ENCODE assay signal across 18 cellular contexts in genomic region chr12:123942911-123943648, GRCh38. TPM values are rescaled to one million over a fixed set of nuclear protein-coding genes. Genes with fewer than 3 reads are reported as not detected.
DNase-seq lines count a peak whose midpoint lies in the region; ATAC-seq and TF ChIP-seq lines count a peak whose summit lies in the region.
"Had no signal": no experiment of that assay in that cellular context is flagged by ENCODE, and none has a peak within 500 bp of the region (broad histone marks: within the 10 kb centered on the region; RNA-seq: fewer than 3 reads in every experiment).

No MANE protein-coding gene starts in this region.

- POLR2A ChIA-PET in CD4-positive, alpha-beta memory T cell (lab: Charles Lee; ENCODE audit: partially characterized antibody) = no interaction called here

- intact Hi-C loops in CD4-positive, alpha-beta memory T cell (cut with micrococcal nuclease) = no loop called here

- H3K36me3 Mint-ChIP-seq in brain = peaks cover 50% of the 10 kb centered on the region
- peaks cover 30 to 41% of the 10 kb centered on the region in 2 donors for H3K36me3 Mint-ChIP-seq in CD4-positive, alpha-beta memory T cell

- no peaks in the 10 kb centered on the region for H3K9me3 Mint-ChIP-seq in brain
- H3K9me3 Mint-ChIP-seq in CD4-positive, alpha-beta memory T cell = peaks cover 0 to 8% (median 0%) of the 10 kb centered on the region in 8 donors
- H3K9me3 Mint-ChIP-seq: activated CD4-positive, alpha-beta memory T cell treated with anti-CD3 and anti-CD28 coated beads, Interleukin-2, amount 10 ng/mL, durations not matched to agents 7 days and 5 days; activated T-helper 1 cell treated with anti-CD3 and anti-CD28 coated beads, Interleukin-12 subunit alpha, Interleukin-12 subunit beta, Interleukin-2, Interleukin-4 antibody, amounts not matched to agents 30 ng/mL and 10 ng/mL and 1 ng/mL, durations not matched to agents 14 hours and 24 hours and 36 hours; natural killer cell had no signal

- H3K27me3 Mint-ChIP-seq in brain = no peaks in the 10 kb centered on the region
- H3K27me3 Mint-ChIP-seq in CD4-positive, alpha-beta memory T cell = no peaks in the 10 kb centered on the region
- H3K27me3 Mint-ChIP-seq: activated CD4-positive, alpha-beta memory T cell treated with anti-CD3 and anti-CD28 coated beads, Interleukin-2, amount 10 ng/mL, durations not matched to agents 7 days and 5 days had no signal

- CTCF ChIA-PET in CD4-positive, alpha-beta memory T cell (lab: Charles Lee; ENCODE audit: partially characterized antibody) = no interaction called here

- peak overlapping the region in 3 of 5 experiments; percentile 3 to 69 (median 60) for H3K27ac Mint-ChIP-seq in brain
- no peak overlapping the region for H3K27ac Mint-ChIP-seq in CD4-positive, alpha-beta memory T cell
- H3K27ac Mint-ChIP-seq: activated CD4-positive, alpha-beta memory T cell treated with anti-CD3 and anti-CD28 coated beads, Interleukin-2, amount 10 ng/mL, durations not matched to agents 7 days and 5 days; activated T-helper 1 cell treated with anti-CD3 and anti-CD28 coated beads, Interleukin-12 subunit alpha, Interleukin-12 subunit beta, Interleukin-2, Interleukin-4 antibody, amounts not matched to agents 30 ng/mL and 10 ng/mL and 1 ng/mL, durations not matched to agents 14 hours and 24 hours and 36 hours; natural killer cell had no signal

- H3K9me3 ChIP-seq in CD4-positive, alpha-beta memory T cell (ENCODE audit: control insufficient read depth in 1 of 2, low read length in 2 of 2) = no peaks in the 10 kb centered on the region
- H3K9me3 ChIP-seq: psoas muscle had no signal

- H3K4me1 ChIP-seq in CD4-positive, alpha-beta memory T cell (ENCODE audit: insufficient read depth, low read length) = peaks cover 7% of the 10 kb centered on the region
- H3K4me1 ChIP-seq: psoas muscle had no signal

- TF ChIP-seq CTCF in brain (conservative IDR thresholded peaks at IDR 0.05) (no peak), fibroblast of villous mesenchyme (IDR thresholded peaks at IDR 0.05; ENCODE audit: insufficient read depth, low read depth, low read length) (no peak)

- H3K4me1 Mint-ChIP-seq in brain = peaks cover 28% of the 10 kb centered on the region
- H3K4me1 Mint-ChIP-seq in CD4-positive, alpha-beta memory T cell = peaks cover 16 to 22% (median 17%) of the 10 kb centered on the region in 4 donors

- no peak for ATAC-seq in GM18511 (IDR thresholded peaks at IDR 0.05; ENCODE audit: unreplicated experiment)
- ATAC-seq: natural killer cell, psoas muscle had no signal

- no peak overlapping the region for H3K4me3 ChIP-seq in fibroblast of villous mesenchyme (ENCODE audit: low read depth, low read length)
- no peak overlapping the region for H3K4me3 ChIP-seq in CD4-positive, alpha-beta memory T cell (ENCODE audit: low read length in 2 of 2)
- H3K4me3 ChIP-seq: PC-9, psoas muscle, SK-N-MC had no signal

- peaks cover 19% of the 10 kb centered on the region for H3K36me3 ChIP-seq in CD4-positive, alpha-beta memory T cell (ENCODE audit: insufficient read depth, low read length)

- H3K27ac ChIP-seq in temporal lobe (ENCODE audit: low read depth, low read length) = peak overlapping the region; percentile 47
- no peak overlapping the region for H3K27ac ChIP-seq in CD4-positive, alpha-beta memory T cell (ENCODE audit: low read depth, low read length)
- H3K27ac ChIP-seq: 22Rv1, PC-9, psoas muscle, SK-N-MC had no signal

- peak; percentile 26 for DNase-seq in activated CD8-positive, alpha-beta memory T cell treated with anti-CD3 and anti-CD28 coated beads for 24 hours
- DNase-seq in activated CD8-positive, alpha-beta memory T cell treated with anti-CD3 and anti-CD28 coated beads, Interleukin-2, amount 50 U/mL, for 4 hours = no peak
- DNase-seq in fibroblast of villous mesenchyme (ENCODE audit: low read depth) (peak; percentile 20), NCI-H345 treated with DMSO at 0.1 percent for 48 hours (lab: John Stamatoyannopoulos, UW; ENCODE audit: unreplicated experiment) (no peak)
- no peak for DNase-seq in CD4-positive, alpha-beta memory T cell
- DNase-seq: activated CD4-positive, alpha-beta memory T cell treated with anti-CD3 and anti-CD28 coated beads, Interleukin-2, amount 10 ng/mL, durations not matched to agents 7 days and 5 days; foreskin melanocyte; natural killer cell; NCI-H1930; NCI-H526 treated with DMSO at 0.1 percent for 48 hours; PC-9; psoas muscle had no signal

- H3K27me3 ChIP-seq in CD4-positive, alpha-beta memory T cell (ENCODE audit: insufficient read depth, low read length) = no peaks in the 10 kb centered on the region

- no peak overlapping the region for H3K4me3 Mint-ChIP-seq in brain
- H3K4me3 Mint-ChIP-seq in CD4-positive, alpha-beta memory T cell = no peak overlapping the region
- H3K4me3 Mint-ChIP-seq: activated CD4-positive, alpha-beta memory T cell treated with anti-CD3 and anti-CD28 coated beads, Interleukin-2, amount 10 ng/mL, durations not matched to agents 7 days and 5 days; activated T-helper 1 cell treated with anti-CD3 and anti-CD28 coated beads, Interleukin-12 subunit alpha, Interleukin-12 subunit beta, Interleukin-2, Interleukin-4 antibody, amounts not matched to agents 30 ng/mL and 10 ng/mL and 1 ng/mL, durations not matched to agents 14 hours and 24 hours and 36 hours; natural killer cell had no signal

RNA-seq across cellular contexts. Expression of gene CCDC92, which starts 29.6 kb away (rescaled TPM):
- 84.2 TPM for polyA plus RNA-seq in brain (ENCODE audit: insufficient read depth, low read depth, low replicate concordance)
- total RNA-seq in fibroblast of villous mesenchyme = 8.2 and 10.0 TPM in 2 replicates
- 19.7 TPM for total RNA-seq in temporal lobe
- total RNA-seq in CD4-positive, alpha-beta memory T cell = 10 to 100 TPM; 32.1 to 35.6 TPM
- polyA plus RNA-seq in CD4-positive, alpha-beta memory T cell = 10 to 100 TPM; 15.6 to 52.9 TPM

RNA-seq across cellular contexts. Expression of gene ZNF664, which starts 29.9 kb away (rescaled TPM):
- 85.9 TPM for polyA plus RNA-seq in brain (ENCODE audit: insufficient read depth, low read depth, low replicate concordance)
- total RNA-seq in fibroblast of villous mesenchyme (40.6 and 46.2 TPM in 2 replicates), temporal lobe (48.4 TPM)
- total RNA-seq in CD4-positive, alpha-beta memory T cell = 10 to 100 TPM; 54.0 to 57.9 TPM
- 10 to 100 TPM in 1 of 2 donors, 1 to 10 TPM in 1; 5.7 to 11.2 TPM for polyA plus RNA-seq in CD4-positive, alpha-beta memory T cell

Comparison
In these comparisons a context has a peak if more than half of its experiments do, and no peak if none do; other contexts are left out.
1. DNase-seq: peak in activated CD8-positive, alpha-beta memory T cell treated with anti-CD3 and anti-CD28 coated beads for 24 hours (single experiment) and fibroblast of villous mesenchyme (single experiment); none in activated CD8-positive, alpha-beta memory T cell treated with anti-CD3 and anti-CD28 coated beads, Interleukin-2, amount 50 U/mL, for 4 hours (single experiment), CD4-positive, alpha-beta memory T cell (0 of 5) and NCI-H345 treated with DMSO at 0.1 percent for 48 hours (single experiment).
2. H3K27ac Mint-ChIP-seq: peak in brain (3 of 5); none in CD4-positive, alpha-beta memory T cell (0 of 7).